In the genomic region with DNA sequence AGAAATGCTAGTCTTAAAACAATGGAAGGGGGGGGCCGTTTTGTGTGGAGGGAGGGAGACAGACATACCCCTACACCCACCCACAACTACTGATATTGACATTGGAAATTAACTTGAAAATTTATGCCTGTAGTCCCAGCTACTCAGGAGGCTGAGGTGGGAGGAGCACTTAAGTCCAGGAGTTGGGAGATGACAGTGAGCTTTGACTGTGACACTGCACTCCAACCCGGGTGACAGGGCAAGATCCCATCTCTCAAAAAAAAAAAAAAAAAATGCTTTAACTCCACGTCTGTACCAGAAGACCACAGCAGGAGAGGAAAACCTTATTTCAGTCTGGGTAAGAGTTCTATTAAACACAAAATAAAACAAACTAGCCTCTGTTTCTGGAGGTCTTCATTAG, we compare ENCODE assay signal across 9 cellular contexts. TPM values are rescaled to one million over a fixed set of nuclear protein-coding genes. Genes with fewer than 3 reads are reported as not detected.
DNase-seq lines count a peak whose midpoint lies in the region; ATAC-seq and TF ChIP-seq lines count a peak whose summit lies in the region.
"Had no signal": no experiment of that assay in that cellular context is flagged by ENCODE, and none has a peak within 500 bp of the region (broad histone marks: within the 10 kb centered on the region; RNA-seq: fewer than 3 reads in every experiment).

No MANE protein-coding gene starts in this region.

- H3K79me2 ChIP-seq in hepatocyte, result peaks cover 66% of the 10 kb centered on the region

- H3K27me3 Mint-ChIP-seq in WTC11 (ENCODE audit: low read depth), result peaks cover 28% of the 10 kb centered on the region
- H3K27me3 Mint-ChIP-seq: activated B cell treated with CpG ODN at 0.5 μM for 24 hours had no signal

- H3K4me3 ChIP-seq in left ventricle myocardium inferior, result peak overlapping the region; percentile 79
- no peak overlapping the region for H3K4me3 ChIP-seq in right atrium auricular region
- H3K4me3 ChIP-seq in hepatocyte, result no peak overlapping the region
- H3K4me3 ChIP-seq in upper lobe of left lung, result peak overlapping the region in 1 of 4 donors; percentile 94
- H3K4me3 ChIP-seq in esophagus muscularis mucosa, result peak overlapping the region in 1 of 4 donors; percentile 86

- TF ChIP-seq POLR2A in upper lobe of left lung (IDR thresholded peaks at IDR 0.05) (no peak), esophagus muscularis mucosa (IDR thresholded peaks at IDR 0.05; ENCODE audit: low read depth) (no peak)

- no peak overlapping the region for H3K27ac Mint-ChIP-seq in WTC11
- H3K27ac Mint-ChIP-seq: activated B cell treated with CpG ODN at 0.5 μM for 24 hours had no signal

- H3K36me3 Mint-ChIP-seq in WTC11, result no peaks in the 10 kb centered on the region

- no peak for TF ChIP-seq EP300 in upper lobe of left lung (IDR thresholded peaks at IDR 0.05)
- no peak for TF ChIP-seq EP300 in esophagus muscularis mucosa (IDR thresholded peaks at IDR 0.05)

- ATAC-seq in WTC11 (no peak), upper lobe of left lung (ENCODE audit: low FRiP score in 2 of 2) (no peak), left lobe of liver (no peak)

- H3K9me2 ChIP-seq in hepatocyte (replicated peaks; ENCODE audit: insufficient read depth), result no peaks in the 10 kb centered on the region

- intact Hi-C loops in left ventricle myocardium inferior (cut with micrococcal nuclease) (no loop called here), esophagus muscularis mucosa (cut with DNase I) (loop anchor here (5.0 kb wide), 1 partner anchor 53 kb away; a partner anchor contains a TSS)

- POLR2A ChIA-PET in WTC11 (lab: Charles Lee), result no interaction called here

- H2AFZ ChIP-seq in hepatocyte, result no peak overlapping the region

- H3K27me3 ChIP-seq in left ventricle myocardium inferior (ENCODE audit: low read depth) (no peaks in the 10 kb centered on the region), right atrium auricular region (no peaks in the 10 kb centered on the region), hepatocyte (no peaks in the 10 kb centered on the region), upper lobe of left lung (no peaks in the 10 kb centered on the region), esophagus muscularis mucosa (no peaks in the 10 kb centered on the region)

- no peaks in the 10 kb centered on the region for H3K36me3 ChIP-seq in left ventricle myocardium inferior
- H3K36me3 ChIP-seq in right atrium auricular region, result no peaks in the 10 kb centered on the region
- H3K36me3 ChIP-seq in hepatocyte (replicated peaks; ENCODE audit: insufficient read depth, low read depth), result no peaks in the 10 kb centered on the region
- H3K36me3 ChIP-seq in upper lobe of left lung, result no peaks in the 10 kb centered on the region
- H3K36me3 ChIP-seq in esophagus muscularis mucosa, result no peaks in the 10 kb centered on the region

- H3K9me3 Mint-ChIP-seq in WTC11, result no peaks in the 10 kb centered on the region
- H3K9me3 Mint-ChIP-seq: activated B cell treated with CpG ODN at 0.5 μM for 24 hours had no signal

- H3K4me1 Mint-ChIP-seq in WTC11, result peaks cover 19% of the 10 kb centered on the region

- CTCF ChIA-PET in WTC11 (lab: Charles Lee), result interaction anchor here (0.7 kb wide), 1 partner anchor 204 kb away, joined by 3 read pairs; no protein-coding TSS in a partner anchor

- peak overlapping the region; percentile 48 for H3K4me3 Mint-ChIP-seq in WTC11

- H3K27ac ChIP-seq in left ventricle myocardium inferior (replicated peaks) (peak overlapping the region; percentile 95), right atrium auricular region (peak overlapping the region in 1 of 2 donors; percentile 5), hepatocyte (no peak overlapping the region), upper lobe of left lung (peak overlapping the region in 3 of 4 donors; percentile 5 to 96 (median 24)), esophagus muscularis mucosa (replicated peaks in 1 of 4) (peak overlapping the region in 1 of 4 donors; percentile 25)

- H3K4me1 ChIP-seq in left ventricle myocardium inferior (peaks cover 56% of the 10 kb centered on the region), right atrium auricular region (peaks cover 0 to 39% of the 10 kb centered on the region in 2 donors), hepatocyte (ENCODE audit: insufficient read depth) (peaks cover 16% of the 10 kb centered on the region), upper lobe of left lung (peaks cover 31 to 68% (median 38%) of the 10 kb centered on the region in 4 donors), esophagus muscularis mucosa (peaks cover 33 to 53% (median 43%) of the 10 kb centered on the region in 4 donors)

- H3K4me2 ChIP-seq in hepatocyte, result peak overlapping the region; percentile 93

- 34% methylated on average over 3 of the region's 3 CpGs for WGBS in hepatocyte (ENCODE audit: low lambda C conversion rate, missing lambda C conversion rate)
- WGBS in upper lobe of left lung, 2 donors, result 30 to 31% methylated on average over 3 of the region's 3 CpGs
- 43% methylated on average over 3 of the region's 3 CpGs for WGBS in esophagus muscularis mucosa

- TF ChIP-seq CTCF in left ventricle myocardium inferior (IDR thresholded peaks at IDR 0.05; ENCODE audit: borderline replicate concordance), result no peak
- no peak for TF ChIP-seq CTCF in right atrium auricular region (IDR thresholded peaks at IDR 0.05)
- TF ChIP-seq CTCF in WTC11 (IDR thresholded peaks at IDR 0.05), result no peak
- TF ChIP-seq CTCF in hepatocyte (IDR thresholded peaks at IDR 0.05; ENCODE audit: poor library complexity), result no peak
- TF ChIP-seq CTCF in upper lobe of left lung (IDR thresholded peaks at IDR 0.05), result no peak
- no peak for TF ChIP-seq CTCF in esophagus muscularis mucosa (IDR thresholded peaks at IDR 0.05)

- peaks cover 64% of the 10 kb centered on the region for H4K20me1 ChIP-seq in hepatocyte (ENCODE audit: insufficient read depth, poor library complexity, severe bottlenecking)

- DNase-seq in left ventricle myocardium inferior (no peak), right atrium auricular region (ENCODE audit: low spot score) (no peak), WTC11 (ENCODE audit: low spot score) (no peak), hepatocyte (ENCODE audit: low spot score) (no peak), upper lobe of left lung (no peak), left lobe of liver (ENCODE audit: low spot score) (no peak), esophagus muscularis mucosa (ENCODE audit: extremely low spot score) (no peak)
- DNase-seq in central memory CD4-positive, alpha-beta T cell, result no peak
- DNase-seq: activated B cell treated with CpG ODN at 0.5 μM for 24 hours had no signal

- H3K9me3 ChIP-seq in left ventricle myocardium inferior (replicated peaks) (no peaks in the 10 kb centered on the region), right atrium auricular region (no peaks in the 10 kb centered on the region), hepatocyte (ENCODE audit: low read depth) (no peaks in the 10 kb centered on the region), upper lobe of left lung (no peaks in the 10 kb centered on the region), esophagus muscularis mucosa (no peaks in the 10 kb centered on the region)

TF ChIP-seq in WTC11, 78 proteins besides CTCF, POLR2A, EP300 and RAD21 (continues in another document):
- TF ChIP-seq, protein P1, sequence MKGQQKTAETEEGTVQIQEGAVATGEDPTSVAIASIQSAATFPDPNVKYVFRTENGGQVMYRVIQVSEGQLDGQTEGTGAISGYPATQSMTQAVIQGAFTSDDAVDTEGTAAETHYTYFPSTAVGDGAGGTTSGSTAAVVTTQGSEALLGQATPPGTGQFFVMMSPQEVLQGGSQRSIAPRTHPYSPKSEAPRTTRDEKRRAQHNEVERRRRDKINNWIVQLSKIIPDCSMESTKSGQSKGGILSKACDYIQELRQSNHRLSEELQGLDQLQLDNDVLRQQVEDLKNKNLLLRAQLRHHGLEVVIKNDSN (CRISPR knock-in tag; IDR thresholded peaks at IDR 0.05), result no peak
- TF ChIP-seq, protein P2, sequence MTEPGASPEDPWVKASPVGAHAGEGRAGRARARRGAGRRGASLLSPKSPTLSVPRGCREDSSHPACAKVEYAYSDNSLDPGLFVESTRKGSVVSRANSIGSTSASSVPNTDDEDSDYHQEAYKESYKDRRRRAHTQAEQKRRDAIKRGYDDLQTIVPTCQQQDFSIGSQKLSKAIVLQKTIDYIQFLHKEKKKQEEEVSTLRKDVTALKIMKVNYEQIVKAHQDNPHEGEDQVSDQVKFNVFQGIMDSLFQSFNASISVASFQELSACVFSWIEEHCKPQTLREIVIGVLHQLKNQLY (CRISPR knock-in tag; IDR thresholded peaks at IDR 0.05), result no peak
- TF ChIP-seq, protein P3, sequence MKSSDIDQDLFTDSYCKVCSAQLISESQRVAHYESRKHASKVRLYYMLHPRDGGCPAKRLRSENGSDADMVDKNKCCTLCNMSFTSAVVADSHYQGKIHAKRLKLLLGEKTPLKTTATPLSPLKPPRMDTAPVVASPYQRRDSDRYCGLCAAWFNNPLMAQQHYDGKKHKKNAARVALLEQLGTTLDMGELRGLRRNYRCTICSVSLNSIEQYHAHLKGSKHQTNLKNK (CRISPR knock-in tag; IDR thresholded peaks at IDR 0.05), result no peak
- no peak for TF ChIP-seq FOXK1 (CRISPR knock-in tag; IDR thresholded peaks at IDR 0.05)
- TF ChIP-seq NFE2L1 (CRISPR knock-in tag; IDR thresholded peaks at IDR 0.05), result no peak
- TF ChIP-seq SMAD3 (CRISPR knock-in tag; IDR thresholded peaks at IDR 0.05; ENCODE audit: borderline replicate concordance), result no peak
- TF ChIP-seq ZNF232 (CRISPR knock-in tag; IDR thresholded peaks at IDR 0.05), result no peak

RNA-seq across cellular contexts. Expression of a gene that starts 2.2 kb away (rescaled TPM):
- total RNA-seq in left ventricle myocardium inferior, result 23.0 TPM
- total RNA-seq in right atrium auricular region, result 10 to 100 TPM; 24.3 to 27.0 TPM
- 14.6 to 15.6 TPM (median 15.4 TPM) in 3 replicates for total RNA-seq in WTC11 (2021)
- 29.3 and 32.8 TPM in 2 replicates for total RNA-seq in hepatocyte
- 33.9 and 35.8 TPM in 2 replicates for polyA plus RNA-seq in hepatocyte
- 10 to 100 TPM; 35.5 to 59.7 (median 37.5) TPM for total RNA-seq in upper lobe of left lung
- 12.6 TPM for total RNA-seq in left lobe of liver
- 10 to 100 TPM; 34.9 to 47.7 (median 41.7) TPM for total RNA-seq in esophagus muscularis mucosa

RNA-seq across cellular contexts. Expression of a gene that starts 52.1 kb away (rescaled TPM):
- total RNA-seq in left ventricle myocardium inferior (49.7 TPM), right atrium auricular region (10 to 100 TPM; 43.6 to 48.8 TPM), WTC11 (2021) (65.0 to 75.2 TPM (median 69.5 TPM) in 3 replicates), hepatocyte (56.8 and 76.4 TPM in 2 replicates), upper lobe of left lung (100 to 1,000 TPM in 3 of 6 donors, 10 to 100 TPM in 3; 63.4 to 179 (median 109) TPM), left lobe of liver (73.9 TPM), esophagus muscularis mucosa (10 to 100 TPM; 75.7 to 85.6 (median 80.7) TPM)
- polyA plus RNA-seq in hepatocyte, result 80.8 and 90.1 TPM in 2 replicates
